Comparison of ENCODE assay signal across 19 cellular contexts in the genomic region with DNA sequence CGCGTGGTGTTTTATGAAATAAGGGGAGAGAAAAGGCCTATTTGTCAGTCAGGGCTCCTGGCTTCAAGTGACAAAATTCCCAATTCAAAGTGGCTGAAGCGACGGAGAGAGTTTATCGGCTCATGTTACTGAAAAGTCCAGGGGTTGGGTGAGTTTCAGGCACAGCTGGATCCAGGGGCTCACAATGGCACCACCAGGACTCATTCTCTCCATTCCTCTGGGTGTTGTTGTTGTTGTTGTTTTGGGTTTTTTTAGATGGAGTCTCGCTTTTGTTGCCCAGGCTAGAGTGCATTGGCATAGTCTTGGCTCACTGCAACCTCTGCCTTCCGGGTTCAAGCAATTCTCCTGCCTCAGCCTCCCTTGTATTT.
A peak's percentile ranks its signal among the peaks of the same experiment; 100 is the strongest.
DNase-seq lines count a peak whose midpoint lies in the region; ATAC-seq, FAIRE-seq and TF ChIP-seq lines count a peak whose summit lies in the region.
"Had no signal": no experiment of that assay in that cellular context is flagged by ENCODE, and none has a peak within 500 bp of the region (broad histone marks: within the 10 kb centered on the region; RNA-seq: fewer than 3 reads in every experiment).

No MANE protein-coding gene starts in this region.

- no peaks in the 10 kb centered on the region for H3K79me2 ChIP-seq in OCI-LY7 (ENCODE audit: insufficient read depth, low read depth, low read length)
- H3K79me2 ChIP-seq: hepatocyte had no signal

- H3K27me3 ChIP-seq in esophagus muscularis mucosa, result no peaks in the 10 kb centered on the region
- no peaks in the 10 kb centered on the region for H3K27me3 ChIP-seq in skeletal muscle tissue (ENCODE audit: control insufficient read depth in 3 of 3, insufficient read depth in 3 of 3, low read length in 3 of 3)
- H3K27me3 ChIP-seq: body of pancreas, hepatocyte, Peyer's patch, upper lobe of right lung had no signal

- POLR2A ChIA-PET in A549 (lab: Yijun Ruan, JAX), result no interaction called here
- POLR2A ChIA-PET in OCI-LY7 (lab: Charles Lee), result interaction anchor here (0.9 kb wide), 1 partner anchor 289 kb away, joined by 3 read pairs; no protein-coding TSS in a partner anchor

- no peak for TF ChIP-seq CTCF in A549 (IDR thresholded peaks at IDR 0.05)
- no peak for TF ChIP-seq CTCF in OCI-LY7 (conservative IDR thresholded peaks at IDR 0.05; ENCODE audit: low read length)
- no peak for TF ChIP-seq CTCF in esophagus muscularis mucosa (IDR thresholded peaks at IDR 0.05)

- H3K4me2 ChIP-seq in A549, result no peak overlapping the region
- peak overlapping the region; percentile 30; the same call in 1 of the 2 replicates for H3K4me2 ChIP-seq in OCI-LY7 (ENCODE audit: low read length)
- H3K4me2 ChIP-seq: hepatocyte, KMS-11 had no signal

- no peak for FAIRE-seq in A549 (lab: Jason Lieb, UNC)

- TF ChIP-seq RAD21 in A549 (conservative IDR thresholded peaks at IDR 0.05 in 1 of 2, IDR thresholded peaks at IDR 0.05 in 1 of 2), result no peak

- peak overlapping the region; percentile 80 for H2AFZ ChIP-seq in OCI-LY7 (ENCODE audit: low read length)
- H2AFZ ChIP-seq: hepatocyte had no signal

- H3K27ac ChIP-seq in A549, result peak overlapping the region; percentile 22 to 89; a peak in 4 of 6 replicates
- no peak overlapping the region for H3K27ac ChIP-seq in OCI-LY7 (ENCODE audit: low read depth, low read length, poor library complexity, severe bottlenecking)
- peak overlapping the region; percentile 89 to 96 (median 95) for H3K27ac ChIP-seq in esophagus muscularis mucosa (replicated peaks in 1 of 4)
- peak overlapping the region; percentile 21 for H3K27ac ChIP-seq in skeletal muscle tissue (ENCODE audit: low read depth, low read length)
- H3K27ac ChIP-seq: hepatocyte, KMS-11, upper lobe of right lung had no signal

- no TSS peak for BruUV-seq in OCI-LY7 (replicated peaks; lab: Mats Ljungman, UMichigan)

- no peak for TF ChIP-seq POLR2A in A549 (IDR thresholded peaks at IDR 0.05; ENCODE audit: low read length)
- TF ChIP-seq POLR2A in esophagus muscularis mucosa (IDR thresholded peaks at IDR 0.05; ENCODE audit: low read depth), result no peak

- TF ChIP-seq EP300 in A549 (IDR thresholded peaks at IDR 0.05) (no peak), esophagus muscularis mucosa (IDR thresholded peaks at IDR 0.05) (no peak)

- ATAC-seq in A549 (no peak), GM18867 (IDR thresholded peaks at IDR 0.05; ENCODE audit: unreplicated experiment) (no peak)
- ATAC-seq: body of pancreas, upper lobe of right lung had no signal

- no peaks in the 10 kb centered on the region for H3K36me3 ChIP-seq in OCI-LY7 (ENCODE audit: insufficient read depth, low read length)
- H3K36me3 ChIP-seq in esophagus muscularis mucosa, result no peaks in the 10 kb centered on the region
- H3K36me3 ChIP-seq in skeletal muscle tissue (ENCODE audit: control insufficient read depth in 3 of 3, insufficient read depth in 3 of 3, low read length in 3 of 3), result no peaks in the 10 kb centered on the region
- H3K36me3 ChIP-seq: HAP-1, Peyer's patch, upper lobe of right lung had no signal

- CTCF ChIA-PET in A549 (lab: Yijun Ruan, JAX), result interaction anchor here (1.5 to 1.7 kb wide), 2 partner anchors 23 to 62 kb away, joined by 3 to 4 read pairs; no protein-coding TSS in a partner anchor
- CTCF ChIA-PET in OCI-LY7 (lab: Charles Lee; ENCODE audit: unreplicated experiment), result no interaction called here

- H3K9me2 ChIP-seq in OCI-LY7 (ENCODE audit: insufficient read depth, low read length), result no peaks in the 10 kb centered on the region

- 95% methylated on average over 7 of the region's 7 CpGs for WGBS in A549 (ENCODE audit: missing lambda C conversion rate)
- WGBS in esophagus muscularis mucosa, result 97% methylated on average over 7 of the region's 7 CpGs

- peak overlapping the region in 1 of 3 donors; percentile 10 for H3K9ac ChIP-seq in skeletal muscle tissue (ENCODE audit: low read depth in 1 of 3, low read length in 3 of 3)
- H3K9ac ChIP-seq: KMS-11 had no signal

- H3K9me3 ChIP-seq in A549 (peaks cover 7% of the 10 kb centered on the region), OCI-LY7 (ENCODE audit: low read length) (no peaks in the 10 kb centered on the region), esophagus muscularis mucosa (no peaks in the 10 kb centered on the region), skeletal muscle tissue (ENCODE audit: control insufficient read depth in 3 of 3, low read length in 3 of 3) (no peaks in the 10 kb centered on the region)
- H3K9me3 ChIP-seq: body of pancreas, HAP-1, Peyer's patch, upper lobe of right lung had no signal

- DNase-seq in A549 (ENCODE audit: low read depth in 1 of 2, low spot score in 1 of 2) (no peak), OCI-LY7 (ENCODE audit: low spot score) (no peak), esophagus muscularis mucosa (ENCODE audit: extremely low spot score) (no peak), NK-92 (lab: John Stamatoyannopoulos, UW; ENCODE audit: unreplicated experiment) (no peak), mucosa of gallbladder (ENCODE audit: low spot score) (no peak), NCI-H446 treated with DMSO at 0.1 percent for 48 hours (lab: John Stamatoyannopoulos, UW) (no peak)
- DNase-seq: activated naive CD4-positive, alpha-beta T cell treated with anti-CD3 and anti-CD28 coated beads, Interleukin-2, amount 10 ng/mL, durations not matched to agents 7 days and 5 days; activated T-cell treated with anti-CD3 and anti-CD28 coated beads for 4 hours; body of pancreas; midbrain; NCI-H1092 treated with DMSO at 0.1 percent for 48 hours; NCI-H2107; Peyer's patch; upper lobe of right lung had no signal

- H3K4me1 ChIP-seq in A549 (peaks cover 67% of the 10 kb centered on the region), OCI-LY7 (ENCODE audit: insufficient read depth, low read length, poor library complexity, severe bottlenecking) (peaks cover 7% of the 10 kb centered on the region), esophagus muscularis mucosa (peaks cover 30 to 89% (median 82%) of the 10 kb centered on the region in 4 donors), skeletal muscle tissue (ENCODE audit: control insufficient read depth in 3 of 3, insufficient read depth in 3 of 3, low read length in 3 of 3) (peaks cover 27 to 49% (median 38%) of the 10 kb centered on the region in 3 donors)

- H3K4me3 ChIP-seq in A549 (no peak overlapping the region), OCI-LY7 (ENCODE audit: low read depth, low read length, poor library complexity, severe bottlenecking) (peak overlapping the region; percentile 25), esophagus muscularis mucosa (no peak overlapping the region), skeletal muscle tissue (ENCODE audit: low read length in 3 of 3) (no peak overlapping the region)
- H3K4me3 ChIP-seq: body of pancreas, HAP-1, hepatocyte, Peyer's patch, upper lobe of right lung had no signal

- intact Hi-C loops in OCI-LY7 (cut with micrococcal nuclease; ENCODE audit: unreplicated experiment) (no loop called here), esophagus muscularis mucosa (cut with DNase I) (loop anchor here (10.0 kb wide), 1 partner anchor 59 kb away; no protein-coding TSS in a partner anchor)

- H4K20me1 ChIP-seq in OCI-LY7 (ENCODE audit: insufficient read depth, low read length), result no peaks in the 10 kb centered on the region

TF ChIP-seq in A549, 52 proteins besides CTCF, POLR2A, EP300 and RAD21:
- TF ChIP-seq USF2 (IDR thresholded peaks at IDR 0.05), result no peak
- TF ChIP-seq GATA3 (IDR thresholded peaks at IDR 0.05; ENCODE audit: borderline replicate concordance), result no peak
- no peak for TF ChIP-seq MAZ (IDR thresholded peaks at IDR 0.05; ENCODE audit: borderline replicate concordance, low read depth, low read length)
- no peak for TF ChIP-seq EHMT2 (IDR thresholded peaks at IDR 0.05; ENCODE audit: low read depth)
- TF ChIP-seq BHLHE40 (IDR thresholded peaks at IDR 0.05; ENCODE audit: low read depth, low read length), result no peak
